In genomic region chr3:52143616-52144015, GRCh38 we compare ENCODE assay signal across 1 cellular context.
A peak's percentile ranks its signal among the peaks of the same experiment; 100 is the strongest.
TF ChIP-seq lines count a peak whose summit lies in the region.

No MANE protein-coding gene starts in this region.

TF ChIP-seq in HepG2, 621 proteins besides CTCF, POLR2A, EP300 and RAD21:
- 0 out of 2 replicates have a peak, but pooled peaks have one; percentile 4 for TF ChIP-seq ZNF543 (CRISPR knock-in tag; IDR thresholded peaks at IDR 0.05)
- TF ChIP-seq, protein P1, sequence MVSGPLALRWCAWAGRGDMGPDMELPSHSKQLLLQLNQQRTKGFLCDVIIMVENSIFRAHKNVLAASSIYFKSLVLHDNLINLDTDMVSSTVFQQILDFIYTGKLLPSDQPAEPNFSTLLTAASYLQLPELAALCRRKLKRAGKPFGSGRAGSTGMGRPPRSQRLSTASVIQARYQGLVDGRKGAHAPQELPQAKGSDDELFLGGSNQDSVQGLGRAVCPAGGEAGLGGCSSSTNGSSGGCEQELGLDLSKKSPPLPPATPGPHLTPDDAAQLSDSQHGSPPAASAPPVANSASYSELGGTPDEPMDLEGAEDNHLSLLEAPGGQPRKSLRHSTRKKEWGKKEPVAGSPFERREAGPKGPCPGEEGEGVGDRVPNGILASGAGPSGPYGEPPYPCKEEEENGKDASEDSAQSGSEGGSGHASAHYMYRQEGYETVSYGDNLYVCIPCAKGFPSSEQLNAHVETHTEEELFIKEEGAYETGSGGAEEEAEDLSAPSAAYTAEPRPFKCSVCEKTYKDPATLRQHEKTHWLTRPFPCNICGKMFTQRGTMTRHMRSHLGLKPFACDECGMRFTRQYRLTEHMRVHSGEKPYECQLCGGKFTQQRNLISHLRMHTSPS (CRISPR knock-in tag; IDR thresholded peaks at IDR 0.05; ENCODE audit: low read depth), result no peak
